26 cellular contexts compared by ENCODE assay signal in genomic region chr19:32631381-32631780, GRCh38. TPM values are rescaled to one million over a fixed set of nuclear protein-coding genes. Genes with fewer than 3 reads are reported as not detected.
DNase-seq lines count a peak whose midpoint lies in the region; ATAC-seq and TF ChIP-seq lines count a peak whose summit lies in the region.
"Had no signal": no experiment of that assay in that cellular context is flagged by ENCODE, and none has a peak within 500 bp of the region (broad histone marks: within the 10 kb centered on the region; RNA-seq: fewer than 3 reads in every experiment).

No MANE protein-coding gene starts in this region.

- H3K9me3 ChIP-seq in neural progenitor cell (ENCODE audit: low read depth) = no peaks in the 10 kb centered on the region
- H3K9me3 ChIP-seq: Peyer's patch, SJCRH30 had no signal

- H3F3A ChIP-seq in neural progenitor cell (ENCODE audit: low read depth) = no peaks in the 10 kb centered on the region

- H3K27me3 ChIP-seq in neural progenitor cell = no peaks in the 10 kb centered on the region
- H3K27me3 ChIP-seq: Peyer's patch, SJCRH30 had no signal

- H3K27me3 Mint-ChIP-seq in neural progenitor cell (ENCODE audit: insufficient read depth, low read depth) = peaks cover 2% of the 10 kb centered on the region
- no peaks in the 10 kb centered on the region for H3K27me3 Mint-ChIP-seq in naive thymus-derived CD8-positive, alpha-beta T cell
- H3K27me3 Mint-ChIP-seq: B cell; CD4-positive, CD25-positive, alpha-beta regulatory T cell had no signal

- no peak overlapping the region for H3K4me3 Mint-ChIP-seq in neural progenitor cell
- no peak overlapping the region for H3K4me3 Mint-ChIP-seq in naive thymus-derived CD8-positive, alpha-beta T cell
- H3K4me3 Mint-ChIP-seq: B cell; CD4-positive, CD25-positive, alpha-beta regulatory T cell; H9; HFFc6 had no signal

- no peak overlapping the region for H3K27ac Mint-ChIP-seq in neural progenitor cell
- H3K27ac Mint-ChIP-seq in naive thymus-derived CD8-positive, alpha-beta T cell = no peak overlapping the region
- H3K27ac Mint-ChIP-seq: B cell; CD4-positive, CD25-positive, alpha-beta regulatory T cell; HFFc6 had no signal

- no peaks in the 10 kb centered on the region for H4K20me1 ChIP-seq in neural progenitor cell (ENCODE audit: low read depth)

- H3K36me3 Mint-ChIP-seq in neural progenitor cell = peaks cover 11% of the 10 kb centered on the region
- peaks cover 0 to 64% (median 7%) of the 10 kb centered on the region in 3 donors for H3K36me3 Mint-ChIP-seq in naive thymus-derived CD8-positive, alpha-beta T cell

- no peaks in the 10 kb centered on the region for H3K79me2 ChIP-seq in neural progenitor cell (ENCODE audit: low read depth)

- H3K4me1 ChIP-seq in neural progenitor cell = peaks cover 6% of the 10 kb centered on the region
- H3K4me1 ChIP-seq: Peyer's patch had no signal

- no peak overlapping the region for H3K4me3 ChIP-seq in LNCaP clone FGC (ENCODE audit: low read depth, low read length)
- H3K4me3 ChIP-seq in choroid plexus epithelial cell (ENCODE audit: low read depth, low read length) = no peak overlapping the region
- H3K4me3 ChIP-seq in neural progenitor cell = no peak overlapping the region
- H3K4me3 ChIP-seq: GM23248, Peyer's patch, SJCRH30 had no signal

- TF ChIP-seq CTCF in LNCaP clone FGC (IDR thresholded peaks at IDR 0.05; ENCODE audit: control insufficient read depth, extremely low read depth, insufficient read depth) (peak; percentile 24; the same call in 1 of the 2 replicates), choroid plexus epithelial cell (conservative IDR thresholded peaks at IDR 0.05; ENCODE audit: low read depth, low read length) (peak; percentile 35), neural progenitor cell (IDR thresholded peaks at IDR 0.05) (peak; percentile 10)

- H2AFZ ChIP-seq in neural progenitor cell (replicated peaks) = no peak overlapping the region
- H2AFZ ChIP-seq: GM23248 had no signal

- no peak overlapping the region for H3K27ac ChIP-seq in neural progenitor cell
- H3K27ac ChIP-seq: GM23248, HL-60, Peyer's patch, SJCRH30 had no signal

- H3K4me1 Mint-ChIP-seq in neural progenitor cell = no peaks in the 10 kb centered on the region
- H3K4me1 Mint-ChIP-seq in naive thymus-derived CD8-positive, alpha-beta T cell = no peaks in the 10 kb centered on the region
- H3K4me1 Mint-ChIP-seq: B cell, H9 had no signal

- no peaks in the 10 kb centered on the region for H3K9me3 Mint-ChIP-seq in neural progenitor cell
- H3K9me3 Mint-ChIP-seq in naive thymus-derived CD8-positive, alpha-beta T cell = no peaks in the 10 kb centered on the region
- H3K9me3 Mint-ChIP-seq: CD4-positive, CD25-positive, alpha-beta regulatory T cell; H9; HFFc6 had no signal

- no peaks in the 10 kb centered on the region for H3K36me3 ChIP-seq in neural progenitor cell
- H3K36me3 ChIP-seq: SJCRH30 had no signal

- H3K4me2 ChIP-seq in neural progenitor cell = no peak overlapping the region

- no peak overlapping the region for H3K9ac ChIP-seq in neural progenitor cell
- H3K9ac ChIP-seq: GM23248 had no signal

- ATAC-seq in naive thymus-derived CD8-positive, alpha-beta T cell = no peak
- ATAC-seq in HG03571 (IDR thresholded peaks at IDR 0.05; ENCODE audit: unreplicated experiment) = no peak
- ATAC-seq: HepG2 had no signal

- POLR2A ChIA-PET in naive thymus-derived CD8-positive, alpha-beta T cell (lab: Charles Lee) = no interaction called here

- DNase-seq in Ammon's horn (ENCODE audit: low spot score) (peak; percentile 24), LNCaP clone FGC (ENCODE audit: low read depth) (no peak), choroid plexus epithelial cell (ENCODE audit: low read depth) (peak; percentile 27), neural progenitor cell (ENCODE audit: low spot score) (peak; percentile 24), NCI-H2171 treated with DMSO at 0.1 percent for 48 hours (lab: John Stamatoyannopoulos, UW) (no peak)
- DNase-seq in naive thymus-derived CD8-positive, alpha-beta T cell = no peak
- no peak for DNase-seq in stimulated activated CD4-positive, alpha-beta T cell treated with anti-CD3 and anti-CD28 coated beads, Interleukin-2, amount 100 ng/mL, for 24 hours
- DNase-seq: CD4-positive, CD25-positive, alpha-beta regulatory T cell; COR-L47; DMS 273 treated with DMSO at 0.1 percent for 48 hours; DND-41; GM23248; H9; HFFc6; KG1; NCI-H1092 treated with DMSO at 0.1 percent for 48 hours; NCI-H146; NCI-H2029 treated with DMSO at 0.1 percent for 48 hours; NCI-H2171; NCI-H524 treated with DMSO at 0.1 percent for 48 hours; Peyer's patch; SJCRH30 had no signal

RNA-seq across cellular contexts. Expression of gene ANKRD27, which starts 43.6 kb away (rescaled TPM):
- 24.9 and 30.5 TPM in 2 replicates for total RNA-seq in neural progenitor cell (ENCODE audit: low replicate concordance)
- total RNA-seq in naive thymus-derived CD8-positive, alpha-beta T cell = 10 to 100 TPM; 34.1 to 34.2 TPM
- polyA plus RNA-seq in naive thymus-derived CD8-positive, alpha-beta T cell = 10 to 100 TPM in 2 of 3 donors, 1 to 10 TPM in 1; 9.0 to 17.1 (median 12.1) TPM

RNA-seq across cellular contexts. Expression of gene RGS9BP, which starts 44.3 kb away (rescaled TPM):
- total RNA-seq in neural progenitor cell (ENCODE audit: low replicate concordance) = 0.28 TPM in 1 of 2 replicates, not detected in the other
- total RNA-seq in naive thymus-derived CD8-positive, alpha-beta T cell = under 1 TPM; 0.16 to 0.36 TPM
- under 1 TPM; 0.19 to 0.23 (median 0.20) TPM for polyA plus RNA-seq in naive thymus-derived CD8-positive, alpha-beta T cell
- total RNA-seq: HepG2 had no signal

RNA-seq across cellular contexts. Expression of gene PDCD5, which starts 50.4 kb away (rescaled TPM):
- total RNA-seq in neural progenitor cell (ENCODE audit: low replicate concordance) = 78.5 and 88.9 TPM in 2 replicates
- 10 to 100 TPM; 58.9 to 60.7 TPM for total RNA-seq in naive thymus-derived CD8-positive, alpha-beta T cell
- 100 to 1,000 TPM in 2 of 3 donors, 10 to 100 TPM in 1; 99.5 to 117 (median 109) TPM for polyA plus RNA-seq in naive thymus-derived CD8-positive, alpha-beta T cell

Comparison
In these comparisons a context has a peak if more than half of its experiments do, and no peak if none do; other contexts are left out.
1. DNase-seq: peak in Ammon's horn (single experiment), choroid plexus epithelial cell (single experiment) and neural progenitor cell (single experiment); none in LNCaP clone FGC (single experiment), naive thymus-derived CD8-positive, alpha-beta T cell (0 of 10), NCI-H2171 treated with DMSO at 0.1 percent for 48 hours (single experiment) and stimulated activated CD4-positive, alpha-beta T cell treated with anti-CD3 and anti-CD28 coated beads, Interleukin-2, amount 100 ng/mL, for 24 hours (0 of 2).
2. Peak in every context shown above with its lines, with median percentiles within 50 percentile points of each other: CTCF ChIP-seq.